Comparison of ENCODE assay signal across 1 cellular context in genomic region chr6:9504191-9504590, GRCh38.
TF ChIP-seq lines count a peak whose summit lies in the region.

No MANE protein-coding gene starts in this region.

TF ChIP-seq in HepG2, 621 proteins besides CTCF, POLR2A, EP300 and RAD21 (continued from another document):
- TF ChIP-seq ZHX2 (IDR thresholded peaks at IDR 0.05; ENCODE audit: low read depth) (no peak), ZHX2 (CRISPR knock-in tag; IDR thresholded peaks at IDR 0.05; ENCODE audit: borderline replicate concordance) (no peak)
